In genomic region chr4:168540865-168541607, GRCh38 we compare ENCODE assay signal across 18 cellular contexts. TPM values are rescaled to one million over a fixed set of nuclear protein-coding genes. Genes with fewer than 3 reads are reported as not detected.
DNase-seq lines count a peak whose midpoint lies in the region; ATAC-seq and TF ChIP-seq lines count a peak whose summit lies in the region.
"Had no signal": no experiment of that assay in that cellular context is flagged by ENCODE, and none has a peak within 500 bp of the region (broad histone marks: within the 10 kb centered on the region; RNA-seq: fewer than 3 reads in every experiment).

No MANE protein-coding gene starts in this region.

- no peaks in the 10 kb centered on the region for H3K27me3 Mint-ChIP-seq in type B pancreatic cell

- no peak for TF ChIP-seq CTCF in type B pancreatic cell (conservative IDR thresholded peaks at IDR 0.05)

- ATAC-seq in SK-N-SH treated with all-trans-retinoic acid at 6 μM for 48 hours (peak; percentile 11; the same call in 2 of the 3 replicates), GM19035 (IDR thresholded peaks at IDR 0.05; ENCODE audit: unreplicated experiment) (no peak), HG03521 (IDR thresholded peaks at IDR 0.05; ENCODE audit: unreplicated experiment) (no peak)
- ATAC-seq: HepG2 had no signal

- H3K27ac Mint-ChIP-seq in type B pancreatic cell: peak overlapping the region; percentile 66

- peaks cover 37% of the 10 kb centered on the region for H3K4me1 Mint-ChIP-seq in type B pancreatic cell (ENCODE audit: unreplicated experiment)

- DNase-seq in NCI-H1436 (lab: John Stamatoyannopoulos, UW) (peak; percentile 5), NCI-H1436 treated with DMSO at 0.1 percent for 48 hours (lab: John Stamatoyannopoulos, UW) (no peak), fibroblast of peridontal ligament (ENCODE audit: extremely low read depth) (peak; percentile 50), type B pancreatic cell (ENCODE audit: extremely low spot score, unreplicated experiment) (no peak), NCI-H1417 treated with DMSO at 0.1 percent for 48 hours (lab: John Stamatoyannopoulos, UW) (no peak)
- DNase-seq: activated CD4-positive, alpha-beta T cell treated with anti-CD3 and anti-CD28 coated beads for 4 hours; C1 segment of cervical spinal cord; effector CD4-positive, alpha-beta T cell; kidney; NCI-H1694; NCI-H2227 treated with DMSO at 0.1 percent for 48 hours; stimulated activated CD4-positive, alpha-beta T cell treated with anti-CD3 and anti-CD28 coated beads, Interleukin-2, amount 100 ng/mL, for 24 hours; stimulated activated naive CD8-positive, alpha-beta T cell treated with anti-CD3 and anti-CD28 coated beads, Interleukin-15, Interleukin-2, amounts not matched to agents 100 U/mL and 50 U/mL, for 24 hours; SW 1271 had no signal

- H3K9me3 Mint-ChIP-seq in type B pancreatic cell: no peaks in the 10 kb centered on the region

- peak overlapping the region; percentile 26 for H3K4me3 Mint-ChIP-seq in type B pancreatic cell

- H3K36me3 Mint-ChIP-seq in type B pancreatic cell: no peaks in the 10 kb centered on the region

TF ChIP-seq in SK-N-SH treated with all-trans-retinoic acid at 6 μM for 48 hours, 23 proteins besides CTCF, POLR2A, EP300 and RAD21:
- TF ChIP-seq PATZ1 (CRISPR knock-in tag; IDR thresholded peaks at IDR 0.05; ENCODE audit: borderline replicate concordance): no peak
- TF ChIP-seq ISL1 (CRISPR knock-in tag; IDR thresholded peaks at IDR 0.05): no peak
- no peak for TF ChIP-seq TOX (CRISPR knock-in tag; IDR thresholded peaks at IDR 0.05; ENCODE audit: borderline replicate concordance)
- TF ChIP-seq BACH2 (CRISPR knock-in tag; IDR thresholded peaks at IDR 0.05; ENCODE audit: borderline replicate concordance): no peak
- no peak for TF ChIP-seq SNAI2 (CRISPR knock-in tag; IDR thresholded peaks at IDR 0.05)
- no peak for TF ChIP-seq ZFP3 (CRISPR knock-in tag; IDR thresholded peaks at IDR 0.05)
- no peak for TF ChIP-seq TCF4 (CRISPR knock-in tag; IDR thresholded peaks at IDR 0.05; ENCODE audit: borderline replicate concordance)
- TF ChIP-seq CSDC2 (CRISPR knock-in tag; IDR thresholded peaks at IDR 0.05): no peak
- no peak for TF ChIP-seq ZFP30 (CRISPR knock-in tag; IDR thresholded peaks at IDR 0.05)

RNA-seq across cellular contexts. Expression of gene PALLD, which starts 44.2 kb away (rescaled TPM):
- total RNA-seq in type B pancreatic cell (ENCODE audit: low replicate concordance): 38.3 and 93.5 TPM in 2 replicates

Comparison
In these comparisons a context has a peak if more than half of its experiments do, and no peak if none do; other contexts are left out.
1. DNase-seq: peak in NCI-H1436 (single experiment) and fibroblast of peridontal ligament (single experiment); none in NCI-H1436 treated with DMSO at 0.1 percent for 48 hours (single experiment), type B pancreatic cell (single experiment) and NCI-H1417 treated with DMSO at 0.1 percent for 48 hours (single experiment).